1 cellular context compared by ENCODE assay signal in the genomic region with DNA sequence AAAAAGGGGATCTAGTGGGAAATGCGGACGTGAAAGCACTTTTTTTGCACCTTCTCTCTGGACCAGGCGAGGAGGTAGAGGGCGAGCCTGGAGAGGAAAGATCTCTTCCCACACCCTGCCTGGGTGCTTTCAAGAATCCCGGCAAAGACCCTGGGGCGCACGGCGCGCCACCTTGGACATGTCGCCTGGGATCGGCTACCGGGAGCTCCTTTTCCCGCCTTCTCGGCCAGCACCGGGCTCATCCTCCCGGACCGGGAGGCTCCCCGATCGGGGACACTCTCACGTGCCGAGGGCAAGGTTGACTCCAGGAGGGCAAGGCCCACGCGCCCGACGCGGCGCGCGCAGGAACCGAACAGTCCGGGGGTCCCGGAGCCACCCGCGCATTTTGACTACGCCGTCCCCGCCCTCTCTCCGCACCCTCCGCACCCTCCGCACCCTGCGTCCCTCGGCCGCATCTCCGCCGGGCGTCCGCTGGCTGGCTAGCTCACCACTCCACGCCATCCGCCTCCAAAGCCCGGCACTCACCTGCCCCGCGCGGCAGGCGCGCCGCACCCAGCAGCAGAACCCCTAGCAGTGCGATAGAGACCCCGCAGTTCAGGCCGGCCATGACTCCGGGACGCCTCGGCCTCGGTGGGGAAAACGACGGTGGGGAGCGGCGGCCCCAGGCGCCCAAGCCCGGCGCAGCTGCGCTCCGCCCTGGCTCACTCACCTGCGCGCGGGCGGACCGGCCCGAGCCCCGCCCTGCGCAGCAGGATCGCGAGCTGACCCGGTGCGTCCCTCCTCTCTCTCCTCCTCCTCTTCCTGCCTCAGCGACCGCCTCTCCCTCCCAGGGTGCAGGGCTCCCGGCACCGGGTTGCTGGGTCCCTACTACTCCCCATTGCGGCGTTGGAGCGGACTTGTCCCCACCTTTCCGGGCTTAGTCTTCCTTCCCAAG.
TF ChIP-seq lines count a peak whose summit lies in the region.

A gene with protein sequence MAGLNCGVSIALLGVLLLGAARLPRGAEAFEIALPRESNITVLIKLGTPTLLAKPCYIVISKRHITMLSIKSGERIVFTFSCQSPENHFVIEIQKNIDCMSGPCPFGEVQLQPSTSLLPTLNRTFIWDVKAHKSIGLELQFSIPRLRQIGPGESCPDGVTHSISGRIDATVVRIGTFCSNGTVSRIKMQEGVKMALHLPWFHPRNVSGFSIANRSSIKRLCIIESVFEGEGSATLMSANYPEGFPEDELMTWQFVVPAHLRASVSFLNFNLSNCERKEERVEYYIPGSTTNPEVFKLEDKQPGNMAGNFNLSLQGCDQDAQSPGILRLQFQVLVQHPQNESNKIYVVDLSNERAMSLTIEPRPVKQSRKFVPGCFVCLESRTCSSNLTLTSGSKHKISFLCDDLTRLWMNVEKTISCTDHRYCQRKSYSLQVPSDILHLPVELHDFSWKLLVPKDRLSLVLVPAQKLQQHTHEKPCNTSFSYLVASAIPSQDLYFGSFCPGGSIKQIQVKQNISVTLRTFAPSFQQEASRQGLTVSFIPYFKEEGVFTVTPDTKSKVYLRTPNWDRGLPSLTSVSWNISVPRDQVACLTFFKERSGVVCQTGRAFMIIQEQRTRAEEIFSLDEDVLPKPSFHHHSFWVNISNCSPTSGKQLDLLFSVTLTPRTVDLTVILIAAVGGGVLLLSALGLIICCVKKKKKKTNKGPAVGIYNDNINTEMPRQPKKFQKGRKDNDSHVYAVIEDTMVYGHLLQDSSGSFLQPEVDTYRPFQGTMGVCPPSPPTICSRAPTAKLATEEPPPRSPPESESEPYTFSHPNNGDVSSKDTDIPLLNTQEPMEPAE (minus strand): TSS at position 698 of the 934 bp plus-strand sequence. CDS start 91 bp downstream, at position 607.

TF ChIP-seq in WTC11, 78 proteins besides CTCF, POLR2A, EP300 and RAD21 (continued from another document and continues in another):
- TF ChIP-seq, protein P1, sequence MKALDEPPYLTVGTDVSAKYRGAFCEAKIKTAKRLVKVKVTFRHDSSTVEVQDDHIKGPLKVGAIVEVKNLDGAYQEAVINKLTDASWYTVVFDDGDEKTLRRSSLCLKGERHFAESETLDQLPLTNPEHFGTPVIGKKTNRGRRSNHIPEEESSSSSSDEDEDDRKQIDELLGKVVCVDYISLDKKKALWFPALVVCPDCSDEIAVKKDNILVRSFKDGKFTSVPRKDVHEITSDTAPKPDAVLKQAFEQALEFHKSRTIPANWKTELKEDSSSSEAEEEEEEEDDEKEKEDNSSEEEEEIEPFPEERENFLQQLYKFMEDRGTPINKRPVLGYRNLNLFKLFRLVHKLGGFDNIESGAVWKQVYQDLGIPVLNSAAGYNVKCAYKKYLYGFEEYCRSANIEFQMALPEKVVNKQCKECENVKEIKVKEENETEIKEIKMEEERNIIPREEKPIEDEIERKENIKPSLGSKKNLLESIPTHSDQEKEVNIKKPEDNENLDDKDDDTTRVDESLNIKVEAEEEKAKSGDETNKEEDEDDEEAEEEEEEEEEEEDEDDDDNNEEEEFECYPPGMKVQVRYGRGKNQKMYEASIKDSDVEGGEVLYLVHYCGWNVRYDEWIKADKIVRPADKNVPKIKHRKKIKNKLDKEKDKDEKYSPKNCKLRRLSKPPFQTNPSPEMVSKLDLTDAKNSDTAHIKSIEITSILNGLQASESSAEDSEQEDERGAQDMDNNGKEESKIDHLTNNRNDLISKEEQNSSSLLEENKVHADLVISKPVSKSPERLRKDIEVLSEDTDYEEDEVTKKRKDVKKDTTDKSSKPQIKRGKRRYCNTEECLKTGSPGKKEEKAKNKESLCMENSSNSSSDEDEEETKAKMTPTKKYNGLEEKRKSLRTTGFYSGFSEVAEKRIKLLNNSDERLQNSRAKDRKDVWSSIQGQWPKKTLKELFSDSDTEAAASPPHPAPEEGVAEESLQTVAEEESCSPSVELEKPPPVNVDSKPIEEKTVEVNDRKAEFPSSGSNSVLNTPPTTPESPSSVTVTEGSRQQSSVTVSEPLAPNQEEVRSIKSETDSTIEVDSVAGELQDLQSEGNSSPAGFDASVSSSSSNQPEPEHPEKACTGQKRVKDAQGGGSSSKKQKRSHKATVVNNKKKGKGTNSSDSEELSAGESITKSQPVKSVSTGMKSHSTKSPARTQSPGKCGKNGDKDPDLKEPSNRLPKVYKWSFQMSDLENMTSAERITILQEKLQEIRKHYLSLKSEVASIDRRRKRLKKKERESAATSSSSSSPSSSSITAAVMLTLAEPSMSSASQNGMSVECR (CRISPR knock-in tag; IDR thresholded peaks at IDR 0.05; ENCODE audit: borderline replicate concordance) = no peak
- TF ChIP-seq JUN (CRISPR knock-in tag; IDR thresholded peaks at IDR 0.05) = peak; percentile 40
- no peak for TF ChIP-seq ZNF317 (CRISPR knock-in tag; IDR thresholded peaks at IDR 0.05; ENCODE audit: borderline replicate concordance, low read depth)
- TF ChIP-seq, protein P2, sequence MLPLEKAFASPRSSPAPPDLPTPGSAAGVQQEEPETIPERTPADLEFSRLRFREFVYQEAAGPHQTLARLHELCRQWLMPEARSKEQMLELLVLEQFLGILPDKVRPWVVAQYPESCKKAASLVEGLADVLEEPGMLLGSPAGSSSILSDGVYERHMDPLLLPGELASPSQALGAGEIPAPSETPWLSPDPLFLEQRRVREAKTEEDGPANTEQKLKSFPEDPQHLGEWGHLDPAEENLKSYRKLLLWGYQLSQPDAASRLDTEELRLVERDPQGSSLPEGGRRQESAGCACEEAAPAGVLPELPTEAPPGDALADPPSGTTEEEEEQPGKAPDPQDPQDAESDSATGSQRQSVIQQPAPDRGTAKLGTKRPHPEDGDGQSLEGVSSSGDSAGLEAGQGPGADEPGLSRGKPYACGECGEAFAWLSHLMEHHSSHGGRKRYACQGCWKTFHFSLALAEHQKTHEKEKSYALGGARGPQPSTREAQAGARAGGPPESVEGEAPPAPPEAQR (CRISPR knock-in tag; IDR thresholded peaks at IDR 0.05) = no peak
- no peak for TF ChIP-seq SOX15 (CRISPR knock-in tag; IDR thresholded peaks at IDR 0.05)
- TF ChIP-seq, protein P3, sequence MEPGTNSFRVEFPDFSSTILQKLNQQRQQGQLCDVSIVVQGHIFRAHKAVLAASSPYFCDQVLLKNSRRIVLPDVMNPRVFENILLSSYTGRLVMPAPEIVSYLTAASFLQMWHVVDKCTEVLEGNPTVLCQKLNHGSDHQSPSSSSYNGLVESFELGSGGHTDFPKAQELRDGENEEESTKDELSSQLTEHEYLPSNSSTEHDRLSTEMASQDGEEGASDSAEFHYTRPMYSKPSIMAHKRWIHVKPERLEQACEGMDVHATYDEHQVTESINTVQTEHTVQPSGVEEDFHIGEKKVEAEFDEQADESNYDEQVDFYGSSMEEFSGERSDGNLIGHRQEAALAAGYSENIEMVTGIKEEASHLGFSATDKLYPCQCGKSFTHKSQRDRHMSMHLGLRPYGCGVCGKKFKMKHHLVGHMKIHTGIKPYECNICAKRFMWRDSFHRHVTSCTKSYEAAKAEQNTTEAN (CRISPR knock-in tag; IDR thresholded peaks at IDR 0.05) = peak; percentile 87
- TF ChIP-seq ESRRA (CRISPR knock-in tag; IDR thresholded peaks at IDR 0.05; ENCODE audit: borderline replicate concordance) = no peak
- TF ChIP-seq, protein P4, sequence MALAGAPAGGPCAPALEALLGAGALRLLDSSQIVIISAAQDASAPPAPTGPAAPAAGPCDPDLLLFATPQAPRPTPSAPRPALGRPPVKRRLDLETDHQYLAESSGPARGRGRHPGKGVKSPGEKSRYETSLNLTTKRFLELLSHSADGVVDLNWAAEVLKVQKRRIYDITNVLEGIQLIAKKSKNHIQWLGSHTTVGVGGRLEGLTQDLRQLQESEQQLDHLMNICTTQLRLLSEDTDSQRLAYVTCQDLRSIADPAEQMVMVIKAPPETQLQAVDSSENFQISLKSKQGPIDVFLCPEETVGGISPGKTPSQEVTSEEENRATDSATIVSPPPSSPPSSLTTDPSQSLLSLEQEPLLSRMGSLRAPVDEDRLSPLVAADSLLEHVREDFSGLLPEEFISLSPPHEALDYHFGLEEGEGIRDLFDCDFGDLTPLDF (CRISPR knock-in tag; IDR thresholded peaks at IDR 0.05) = peak; percentile 74
- TF ChIP-seq RELA (CRISPR knock-in tag; IDR thresholded peaks at IDR 0.05; ENCODE audit: borderline replicate concordance) = no peak
- TF ChIP-seq, protein P5, sequence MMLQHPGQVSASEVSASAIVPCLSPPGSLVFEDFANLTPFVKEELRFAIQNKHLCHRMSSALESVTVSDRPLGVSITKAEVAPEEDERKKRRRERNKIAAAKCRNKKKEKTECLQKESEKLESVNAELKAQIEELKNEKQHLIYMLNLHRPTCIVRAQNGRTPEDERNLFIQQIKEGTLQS (CRISPR knock-in tag; conservative IDR thresholded peaks at IDR 0.05) = 0 out of 2 replicates have a peak, but pooled peaks have one; percentile 57
- TF ChIP-seq, protein P6, sequence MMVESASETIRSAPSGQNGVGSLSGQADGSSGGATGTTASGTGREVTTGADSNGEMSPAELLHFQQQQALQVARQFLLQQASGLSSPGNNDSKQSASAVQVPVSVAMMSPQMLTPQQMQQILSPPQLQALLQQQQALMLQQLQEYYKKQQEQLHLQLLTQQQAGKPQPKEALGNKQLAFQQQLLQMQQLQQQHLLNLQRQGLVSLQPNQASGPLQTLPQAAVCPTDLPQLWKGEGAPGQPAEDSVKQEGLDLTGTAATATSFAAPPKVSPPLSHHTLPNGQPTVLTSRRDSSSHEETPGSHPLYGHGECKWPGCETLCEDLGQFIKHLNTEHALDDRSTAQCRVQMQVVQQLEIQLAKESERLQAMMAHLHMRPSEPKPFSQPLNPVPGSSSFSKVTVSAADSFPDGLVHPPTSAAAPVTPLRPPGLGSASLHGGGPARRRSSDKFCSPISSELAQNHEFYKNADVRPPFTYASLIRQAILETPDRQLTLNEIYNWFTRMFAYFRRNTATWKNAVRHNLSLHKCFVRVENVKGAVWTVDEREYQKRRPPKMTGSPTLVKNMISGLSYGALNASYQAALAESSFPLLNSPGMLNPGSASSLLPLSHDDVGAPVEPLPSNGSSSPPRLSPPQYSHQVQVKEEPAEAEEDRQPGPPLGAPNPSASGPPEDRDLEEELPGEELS (CRISPR knock-in tag; IDR thresholded peaks at IDR 0.05) = peak; percentile 23; the same call in 1 of the 2 replicates
- TF ChIP-seq ZNF121 (CRISPR knock-in tag; IDR thresholded peaks at IDR 0.05) = no peak
- TF ChIP-seq, protein P7, sequence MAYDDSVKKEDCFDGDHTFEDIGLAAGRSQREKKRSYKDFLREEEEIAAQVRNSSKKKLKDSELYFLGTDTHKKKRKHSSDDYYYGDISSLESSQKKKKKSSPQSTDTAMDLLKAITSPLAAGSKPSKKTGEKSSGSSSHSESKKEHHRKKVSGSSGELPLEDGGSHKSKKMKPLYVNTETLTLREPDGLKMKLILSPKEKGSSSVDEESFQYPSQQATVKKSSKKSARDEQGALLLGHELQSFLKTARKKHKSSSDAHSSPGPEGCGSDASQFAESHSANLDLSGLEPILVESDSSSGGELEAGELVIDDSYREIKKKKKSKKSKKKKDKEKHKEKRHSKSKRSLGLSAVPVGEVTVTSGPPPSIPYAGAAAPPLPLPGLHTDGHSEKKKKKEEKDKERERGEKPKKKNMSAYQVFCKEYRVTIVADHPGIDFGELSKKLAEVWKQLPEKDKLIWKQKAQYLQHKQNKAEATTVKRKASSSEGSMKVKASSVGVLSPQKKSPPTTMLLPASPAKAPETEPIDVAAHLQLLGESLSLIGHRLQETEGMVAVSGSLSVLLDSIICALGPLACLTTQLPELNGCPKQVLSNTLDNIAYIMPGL (CRISPR knock-in tag; IDR thresholded peaks at IDR 0.05) = peak; percentile 86; the same call in 1 of the 2 replicates
- TF ChIP-seq, protein P8, sequence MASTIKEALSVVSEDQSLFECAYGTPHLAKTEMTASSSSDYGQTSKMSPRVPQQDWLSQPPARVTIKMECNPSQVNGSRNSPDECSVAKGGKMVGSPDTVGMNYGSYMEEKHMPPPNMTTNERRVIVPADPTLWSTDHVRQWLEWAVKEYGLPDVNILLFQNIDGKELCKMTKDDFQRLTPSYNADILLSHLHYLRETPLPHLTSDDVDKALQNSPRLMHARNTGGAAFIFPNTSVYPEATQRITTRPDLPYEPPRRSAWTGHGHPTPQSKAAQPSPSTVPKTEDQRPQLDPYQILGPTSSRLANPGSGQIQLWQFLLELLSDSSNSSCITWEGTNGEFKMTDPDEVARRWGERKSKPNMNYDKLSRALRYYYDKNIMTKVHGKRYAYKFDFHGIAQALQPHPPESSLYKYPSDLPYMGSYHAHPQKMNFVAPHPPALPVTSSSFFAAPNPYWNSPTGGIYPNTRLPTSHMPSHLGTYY (CRISPR knock-in tag; IDR thresholded peaks at IDR 0.05) = no peak
- no peak for TF ChIP-seq ZNF232 (CRISPR knock-in tag; IDR thresholded peaks at IDR 0.05)
- TF ChIP-seq GRHL2 (CRISPR knock-in tag; IDR thresholded peaks at IDR 0.05; ENCODE audit: insufficient replicate concordance, severe bottlenecking) = no peak
- no peak for TF ChIP-seq JAZF1 (CRISPR knock-in tag; IDR thresholded peaks at IDR 0.05)
- TF ChIP-seq, protein P9, sequence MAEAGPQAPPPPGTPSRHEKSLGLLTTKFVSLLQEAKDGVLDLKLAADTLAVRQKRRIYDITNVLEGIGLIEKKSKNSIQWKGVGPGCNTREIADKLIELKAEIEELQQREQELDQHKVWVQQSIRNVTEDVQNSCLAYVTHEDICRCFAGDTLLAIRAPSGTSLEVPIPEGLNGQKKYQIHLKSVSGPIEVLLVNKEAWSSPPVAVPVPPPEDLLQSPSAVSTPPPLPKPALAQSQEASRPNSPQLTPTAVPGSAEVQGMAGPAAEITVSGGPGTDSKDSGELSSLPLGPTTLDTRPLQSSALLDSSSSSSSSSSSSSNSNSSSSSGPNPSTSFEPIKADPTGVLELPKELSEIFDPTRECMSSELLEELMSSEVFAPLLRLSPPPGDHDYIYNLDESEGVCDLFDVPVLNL (CRISPR knock-in tag; IDR thresholded peaks at IDR 0.05; ENCODE audit: borderline replicate concordance, low read depth) = peak; percentile 80; the same call in 1 of the 2 replicates
- TF ChIP-seq, protein P10, sequence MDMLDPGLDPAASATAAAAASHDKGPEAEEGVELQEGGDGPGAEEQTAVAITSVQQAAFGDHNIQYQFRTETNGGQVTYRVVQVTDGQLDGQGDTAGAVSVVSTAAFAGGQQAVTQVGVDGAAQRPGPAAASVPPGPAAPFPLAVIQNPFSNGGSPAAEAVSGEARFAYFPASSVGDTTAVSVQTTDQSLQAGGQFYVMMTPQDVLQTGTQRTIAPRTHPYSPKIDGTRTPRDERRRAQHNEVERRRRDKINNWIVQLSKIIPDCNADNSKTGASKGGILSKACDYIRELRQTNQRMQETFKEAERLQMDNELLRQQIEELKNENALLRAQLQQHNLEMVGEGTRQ (CRISPR knock-in tag; IDR thresholded peaks at IDR 0.05) = no peak
